ENCODE assay signal across 8 cellular contexts in the genomic region with DNA sequence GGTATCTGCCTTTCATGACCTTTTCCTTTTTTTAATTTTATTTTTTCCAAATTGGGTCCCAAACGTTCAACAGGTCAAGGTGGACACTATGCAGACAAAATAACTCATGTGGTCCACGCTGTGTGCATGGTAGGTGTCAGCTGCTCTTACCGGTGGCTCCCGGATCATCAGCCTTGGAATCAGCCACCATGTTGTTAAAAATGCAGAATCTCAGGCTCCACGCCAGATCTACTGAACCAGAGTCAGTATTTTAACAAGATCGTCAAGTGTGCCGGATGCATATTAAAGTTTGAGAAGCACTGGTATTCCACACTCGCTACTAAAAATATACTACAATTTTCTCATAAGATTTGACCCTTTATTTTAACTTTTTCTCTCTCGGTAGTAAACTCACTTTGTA. TPM values are rescaled to one million over a fixed set of nuclear protein-coding genes. Genes with fewer than 3 reads are reported as not detected.
DNase-seq lines count a peak whose midpoint lies in the region; ATAC-seq and TF ChIP-seq lines count a peak whose summit lies in the region.

No MANE protein-coding gene starts in this region.

- no peaks in the 10 kb centered on the region for H3K4me1 ChIP-seq in BE2C

- peaks cover 26% of the 10 kb centered on the region for H3K4me1 Mint-ChIP-seq in dendritic cell treated with granulocyte-macrophage colony-stimulating factor and Interleukin-4, amounts not matched to agents 40 ng/mL and 50 ng/mL, for 4 days (ENCODE audit: low read depth)

- H3K36me3 Mint-ChIP-seq in dendritic cell treated with granulocyte-macrophage colony-stimulating factor and Interleukin-4, amounts not matched to agents 40 ng/mL and 50 ng/mL, for 4 days (ENCODE audit: low read depth), result no peaks in the 10 kb centered on the region

- peak overlapping the region; percentile 7 for H2AFZ ChIP-seq in neural cell (ENCODE audit: low read depth, low read length)

- TF ChIP-seq RAD21 in neural cell (conservative IDR thresholded peaks at IDR 0.05), result no peak

- peak overlapping the region; percentile 65 for H3K9ac ChIP-seq in neural cell (ENCODE audit: low read length)

- intact Hi-C loops in dendritic cell treated with granulocyte-macrophage colony-stimulating factor and Interleukin-4, amounts not matched to agents 40 ng/mL and 50 ng/mL, for 4 days (cut with micrococcal nuclease), result no loop called here

- H3K27me3 ChIP-seq in BE2C (no peaks in the 10 kb centered on the region), neural cell (ENCODE audit: insufficient read depth, low read depth, low read length) (no peaks in the 10 kb centered on the region)

- peak overlapping the region; percentile 77 for H3K27ac Mint-ChIP-seq in dendritic cell treated with granulocyte-macrophage colony-stimulating factor and Interleukin-4, amounts not matched to agents 40 ng/mL and 50 ng/mL, for 4 days

- H3K79me2 ChIP-seq in neural cell (replicated peaks; ENCODE audit: insufficient read depth, low read length), result peaks cover 9% of the 10 kb centered on the region

- DNase-seq in BE2C (no peak), LNCaP clone FGC (ENCODE audit: low read depth) (no peak), AG08396 (ENCODE audit: low spot score) (no peak), cerebellum (ENCODE audit: low spot score) (no peak)
- DNase-seq in activated naive CD4-positive, alpha-beta T cell treated with anti-CD3 and anti-CD28 coated beads, Interleukin-2, amount 50 U/mL, for 16 hours, result no peak

- H3K4me3 Mint-ChIP-seq in dendritic cell treated with granulocyte-macrophage colony-stimulating factor and Interleukin-4, amounts not matched to agents 40 ng/mL and 50 ng/mL, for 4 days, result peak overlapping the region; percentile 79

- H3K36me3 ChIP-seq in BE2C, result no peaks in the 10 kb centered on the region
- no peaks in the 10 kb centered on the region for H3K36me3 ChIP-seq in neural cell (ENCODE audit: insufficient read depth, low read length)

- H4K20me1 ChIP-seq in neural cell (ENCODE audit: insufficient read depth), result no peaks in the 10 kb centered on the region

- no peak for TF ChIP-seq CTCF in BE2C (IDR thresholded peaks at IDR 0.05; ENCODE audit: low read depth, low read length)
- TF ChIP-seq CTCF in LNCaP clone FGC (IDR thresholded peaks at IDR 0.05; ENCODE audit: control insufficient read depth, extremely low read depth, insufficient read depth), result no peak
- no peak for TF ChIP-seq CTCF in neural cell (IDR thresholded peaks at IDR 0.05; ENCODE audit: poor library complexity, severe bottlenecking)

- H3K4me2 ChIP-seq in neural cell (ENCODE audit: low read length), result peak overlapping the region; percentile 68

- H3K9me3 ChIP-seq in BE2C, result no peaks in the 10 kb centered on the region
- no peaks in the 10 kb centered on the region for H3K9me3 ChIP-seq in neural cell (ENCODE audit: low read length)

- H3K27me3 Mint-ChIP-seq in dendritic cell treated with granulocyte-macrophage colony-stimulating factor and Interleukin-4, amounts not matched to agents 40 ng/mL and 50 ng/mL, for 4 days, result peaks cover 24% of the 10 kb centered on the region

- H3K4me3 ChIP-seq in BE2C (ENCODE audit: low read depth, low read length) (peak overlapping the region; percentile 55), LNCaP clone FGC (ENCODE audit: low read depth, low read length) (peak overlapping the region; percentile 52), neural cell (ENCODE audit: low read length) (peak overlapping the region; percentile 69)

- H3K9me2 ChIP-seq in neural cell (ENCODE audit: insufficient read depth, low read length), result no peaks in the 10 kb centered on the region

- H3K9me3 Mint-ChIP-seq in dendritic cell treated with granulocyte-macrophage colony-stimulating factor and Interleukin-4, amounts not matched to agents 40 ng/mL and 50 ng/mL, for 4 days, result no peaks in the 10 kb centered on the region

- no peak for TF ChIP-seq EP300 in neural cell (conservative IDR thresholded peaks at IDR 0.05; ENCODE audit: poor library complexity, severe bottlenecking)

- no peak for ATAC-seq in GM18520 (IDR thresholded peaks at IDR 0.05; ENCODE audit: unreplicated experiment)

- H3K27ac ChIP-seq in neural cell (ENCODE audit: low read length), result no peak overlapping the region

- H3F3A ChIP-seq in neural cell (ENCODE audit: insufficient read depth, low read length, poor library complexity, severe bottlenecking), result no peaks in the 10 kb centered on the region

TF ChIP-seq in neural cell, 6 proteins besides CTCF, POLR2A, EP300 and RAD21:
- TF ChIP-seq SMC3 (conservative IDR thresholded peaks at IDR 0.05; ENCODE audit: poor library complexity), result no peak
- no peak for TF ChIP-seq TAF1 (IDR thresholded peaks at IDR 0.05; ENCODE audit: low read depth)
- TF ChIP-seq POLR2AphosphoS5 (IDR thresholded peaks at IDR 0.05), result no peak
- TF ChIP-seq, protein P1, sequence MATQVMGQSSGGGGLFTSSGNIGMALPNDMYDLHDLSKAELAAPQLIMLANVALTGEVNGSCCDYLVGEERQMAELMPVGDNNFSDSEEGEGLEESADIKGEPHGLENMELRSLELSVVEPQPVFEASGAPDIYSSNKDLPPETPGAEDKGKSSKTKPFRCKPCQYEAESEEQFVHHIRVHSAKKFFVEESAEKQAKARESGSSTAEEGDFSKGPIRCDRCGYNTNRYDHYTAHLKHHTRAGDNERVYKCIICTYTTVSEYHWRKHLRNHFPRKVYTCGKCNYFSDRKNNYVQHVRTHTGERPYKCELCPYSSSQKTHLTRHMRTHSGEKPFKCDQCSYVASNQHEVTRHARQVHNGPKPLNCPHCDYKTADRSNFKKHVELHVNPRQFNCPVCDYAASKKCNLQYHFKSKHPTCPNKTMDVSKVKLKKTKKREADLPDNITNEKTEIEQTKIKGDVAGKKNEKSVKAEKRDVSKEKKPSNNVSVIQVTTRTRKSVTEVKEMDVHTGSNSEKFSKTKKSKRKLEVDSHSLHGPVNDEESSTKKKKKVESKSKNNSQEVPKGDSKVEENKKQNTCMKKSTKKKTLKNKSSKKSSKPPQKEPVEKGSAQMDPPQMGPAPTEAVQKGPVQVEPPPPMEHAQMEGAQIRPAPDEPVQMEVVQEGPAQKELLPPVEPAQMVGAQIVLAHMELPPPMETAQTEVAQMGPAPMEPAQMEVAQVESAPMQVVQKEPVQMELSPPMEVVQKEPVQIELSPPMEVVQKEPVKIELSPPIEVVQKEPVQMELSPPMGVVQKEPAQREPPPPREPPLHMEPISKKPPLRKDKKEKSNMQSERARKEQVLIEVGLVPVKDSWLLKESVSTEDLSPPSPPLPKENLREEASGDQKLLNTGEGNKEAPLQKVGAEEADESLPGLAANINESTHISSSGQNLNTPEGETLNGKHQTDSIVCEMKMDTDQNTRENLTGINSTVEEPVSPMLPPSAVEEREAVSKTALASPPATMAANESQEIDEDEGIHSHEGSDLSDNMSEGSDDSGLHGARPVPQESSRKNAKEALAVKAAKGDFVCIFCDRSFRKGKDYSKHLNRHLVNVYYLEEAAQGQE (IDR thresholded peaks at IDR 0.05; ENCODE audit: borderline replicate concordance), result no peak
- no peak for TF ChIP-seq EZH2 (IDR thresholded peaks at IDR 0.05; ENCODE audit: borderline replicate concordance, insufficient read depth, low read length, poor library complexity, severe bottlenecking)
- no peak for TF ChIP-seq MXI1 (conservative IDR thresholded peaks at IDR 0.05; ENCODE audit: poor library complexity, severe bottlenecking)

RNA-seq across cellular contexts. Expression of gene LDLRAD3, which starts 0.6 kb away (rescaled TPM):
- 9.7 TPM for polyA plus RNA-seq in BE2C (2012; ENCODE audit: insufficient read depth, insufficient read length, low read depth)
- 3.5 TPM in 2 replicates for polyA plus RNA-seq in neural cell
- 33.5 and 41.4 TPM in 2 replicates for polyA minus RNA-seq in neural cell
- 43.0 TPM for total RNA-seq in cerebellum
